8 cellular contexts compared by ENCODE assay signal in genomic region chr7:133081605-133082389, GRCh38.
DNase-seq lines count a peak whose midpoint lies in the region; ATAC-seq and TF ChIP-seq lines count a peak whose summit lies in the region.

Gene CHCHD3, minus strand, starts transcription at chr7:133082090. Its CDS starts 153 bp downstream, at chr7:133081937.

- peak within 1 kb of the TSS; percentile 92 for H3K27ac Mint-ChIP-seq in activated naive CD4-positive, alpha-beta T cell treated with anti-CD3 and anti-CD28 coated beads, Interleukin-2, amount 50 U/mL, for 24 hours

- H3K36me3 ChIP-seq in GM06990 (ENCODE audit: control insufficient read depth, insufficient read depth, low read length): no peaks in the 10 kb centered on the region; the same call in 1 of the 2 replicates

- H3K36me3 Mint-ChIP-seq in activated naive CD4-positive, alpha-beta T cell treated with anti-CD3 and anti-CD28 coated beads, Interleukin-2, amount 50 U/mL, for 24 hours: peaks cover 4% of the 10 kb centered on the region

- H3K4me3 Mint-ChIP-seq in activated naive CD4-positive, alpha-beta T cell treated with anti-CD3 and anti-CD28 coated beads, Interleukin-2, amount 50 U/mL, for 24 hours: peak within 1 kb of the TSS; percentile 92

- DNase-seq in GM06990 (ENCODE audit: extremely low read depth, insufficient read length) (peak; percentile 97), NCI-H1092 (lab: John Stamatoyannopoulos, UW) (peak; percentile 99), germinal center (ENCODE audit: low spot score) (peak; percentile 96), non-pigmented ciliary epithelial cell (ENCODE audit: low read depth) (peak; percentile 94), superior temporal gyrus (ENCODE audit: extremely low spot score) (peak; percentile 100)

- peaks cover 28% of the 10 kb centered on the region for H3K4me1 Mint-ChIP-seq in activated naive CD4-positive, alpha-beta T cell treated with anti-CD3 and anti-CD28 coated beads, Interleukin-2, amount 50 U/mL, for 24 hours

- no peak for TF ChIP-seq CTCF in GM06990 (IDR thresholded peaks at IDR 0.05; ENCODE audit: insufficient read depth, low read length, poor library complexity, severe bottlenecking)

- H3K27me3 ChIP-seq in GM06990 (replicated peaks; ENCODE audit: control insufficient read depth, insufficient read depth, low read length): no peaks in the 10 kb centered on the region

- H3K4me3 ChIP-seq in GM06990 (replicated peaks; ENCODE audit: low read depth, low read length): peak within 1 kb of the TSS; percentile 97

- H3K27me3 Mint-ChIP-seq in activated naive CD4-positive, alpha-beta T cell treated with anti-CD3 and anti-CD28 coated beads, Interleukin-2, amount 50 U/mL, for 24 hours: no peaks in the 10 kb centered on the region

- peak; percentile 99 for ATAC-seq in HG02588 (IDR thresholded peaks at IDR 0.05; ENCODE audit: unreplicated experiment)
- peak; percentile 99 for ATAC-seq in SK-N-SH treated with all-trans-retinoic acid at 6 μM for 48 hours

- H3K9me3 Mint-ChIP-seq in activated naive CD4-positive, alpha-beta T cell treated with anti-CD3 and anti-CD28 coated beads, Interleukin-2, amount 50 U/mL, for 24 hours: no peaks in the 10 kb centered on the region

TF ChIP-seq in SK-N-SH treated with all-trans-retinoic acid at 6 μM for 48 hours, 23 proteins besides CTCF, POLR2A, EP300 and RAD21:
- TF ChIP-seq ZFP3 (CRISPR knock-in tag; IDR thresholded peaks at IDR 0.05) (0 out of 2 replicates have a peak, but pooled peaks have one; percentile 66), CREB5 (CRISPR knock-in tag; IDR thresholded peaks at IDR 0.05; ENCODE audit: low read depth) (no peak), POU6F1 (CRISPR knock-in tag; IDR thresholded peaks at IDR 0.05; ENCODE audit: borderline replicate concordance, low read depth) (no peak; the same call in 1 of the 2 replicates), TSHZ2 (CRISPR knock-in tag; IDR thresholded peaks at IDR 0.05) (peak; percentile 12; the same call in 1 of the 2 replicates), GLIS3 (CRISPR knock-in tag; IDR thresholded peaks at IDR 0.05) (no peak)
- TF ChIP-seq, protein P1, sequence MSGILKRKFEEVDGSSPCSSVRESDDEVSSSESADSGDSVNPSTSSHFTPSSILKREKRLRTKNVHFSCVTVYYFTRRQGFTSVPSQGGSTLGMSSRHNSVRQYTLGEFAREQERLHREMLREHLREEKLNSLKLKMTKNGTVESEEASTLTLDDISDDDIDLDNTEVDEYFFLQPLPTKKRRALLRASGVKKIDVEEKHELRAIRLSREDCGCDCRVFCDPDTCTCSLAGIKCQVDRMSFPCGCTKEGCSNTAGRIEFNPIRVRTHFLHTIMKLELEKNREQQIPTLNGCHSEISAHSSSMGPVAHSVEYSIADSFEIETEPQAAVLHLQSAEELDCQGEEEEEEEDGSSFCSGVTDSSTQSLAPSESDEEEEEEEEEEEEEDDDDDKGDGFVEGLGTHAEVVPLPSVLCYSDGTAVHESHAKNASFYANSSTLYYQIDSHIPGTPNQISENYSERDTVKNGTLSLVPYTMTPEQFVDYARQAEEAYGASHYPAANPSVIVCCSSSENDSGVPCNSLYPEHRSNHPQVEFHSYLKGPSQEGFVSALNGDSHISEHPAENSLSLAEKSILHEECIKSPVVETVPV (CRISPR knock-in tag; IDR thresholded peaks at IDR 0.05): no peak
TF ChIP-seq in SK-N-SH treated with all-trans-retinoic acid at 6 μM for 48 hours: peak in this region for 2.

Comparison
In these comparisons a context has a peak if more than half of its experiments do, and no peak if none do; other contexts are left out.
1. Peak in every context shown above with its lines: DNase-seq, ATAC-seq and H3K4me3 ChIP-seq.